ENCODE assay signal across 10 cellular contexts in genomic region chr4:169201144-169202124, GRCh38.
A peak's percentile ranks its signal among the peaks of the same experiment; 100 is the strongest.
DNase-seq lines count a peak whose midpoint lies in the region; ATAC-seq and TF ChIP-seq lines count a peak whose summit lies in the region.
"Had no signal": no experiment of that assay in that cellular context is flagged by ENCODE, and none has a peak within 500 bp of the region (broad histone marks: within the 10 kb centered on the region; RNA-seq: fewer than 3 reads in every experiment).

No MANE protein-coding gene starts in this region.

- CTCF ChIA-PET in PC-9 (lab: Charles Lee) = no interaction called here

- intact Hi-C loops in PC-9 (cut with micrococcal nuclease; ENCODE audit: unreplicated experiment) = no loop called here

- WGBS in gastroesophageal sphincter (ENCODE audit: low coverage in 1 of 2), 2 donors = 25 to 49% methylated on average over 3 to 5 of the region's 5 CpGs

- H3K27me3 ChIP-seq in gastroesophageal sphincter = no peaks in the 10 kb centered on the region
- no peaks in the 10 kb centered on the region for H3K27me3 ChIP-seq in parathyroid adenoma (ENCODE audit: control insufficient read depth, insufficient read depth, low read length)
- H3K27me3 ChIP-seq in PC-9 (ENCODE audit: insufficient read depth, low read depth) = no peaks in the 10 kb centered on the region
- H3K27me3 ChIP-seq: colonic mucosa had no signal

- H3K9me2 ChIP-seq in PC-9 (ENCODE audit: insufficient read depth) = no peaks in the 10 kb centered on the region

- H2AFZ ChIP-seq in parathyroid adenoma (no peak overlapping the region), PC-9 (no peak overlapping the region)

- H3K9ac ChIP-seq in parathyroid adenoma = no peak overlapping the region

- H3F3A ChIP-seq in PC-9 (ENCODE audit: insufficient read depth, low read depth) = no peaks in the 10 kb centered on the region

- POLR2A ChIA-PET in PC-9 (lab: Charles Lee; ENCODE audit: unreplicated experiment) = interaction anchor here (0.6 kb wide), 1 partner anchor 99 kb away, joined by 3 read pairs; no protein-coding TSS in a partner anchor

- TF ChIP-seq EP300 in gastroesophageal sphincter (IDR thresholded peaks at IDR 0.05) = no peak

- no peak for TF ChIP-seq POLR2A in gastroesophageal sphincter (IDR thresholded peaks at IDR 0.05)

- H4K20me1 ChIP-seq in PC-9 (ENCODE audit: insufficient read depth) = no peaks in the 10 kb centered on the region

- peak; percentile 53 for DNase-seq in D341Med (ENCODE audit: low spot score)
- DNase-seq in NCI-H69 (lab: John Stamatoyannopoulos, UW) = peak; percentile 27
- DNase-seq in NOMO-1 treated with dmso at 0.1 percent for 144 hours (lab: John Stamatoyannopoulos, UW; ENCODE audit: unreplicated experiment) = no peak
- DNase-seq in PC-9 = no peak
- DNase-seq: colonic mucosa, NCI-H748 treated with DMSO at 0.1 percent for 48 hours had no signal

- H3K4me1 ChIP-seq in gastroesophageal sphincter (peaks cover 4 to 61% (median 5%) of the 10 kb centered on the region in 3 donors), parathyroid adenoma (no peaks in the 10 kb centered on the region), PC-9 (replicated peaks; ENCODE audit: insufficient read depth) (peaks cover 26% of the 10 kb centered on the region)
- H3K4me1 ChIP-seq: colonic mucosa had no signal

- H3K79me2 ChIP-seq in parathyroid adenoma = no peaks in the 10 kb centered on the region
- H3K79me2 ChIP-seq in PC-9 (ENCODE audit: low read depth) = peaks cover 43% of the 10 kb centered on the region

- H3K36me3 ChIP-seq in gastroesophageal sphincter = no peaks in the 10 kb centered on the region
- H3K36me3 ChIP-seq in parathyroid adenoma (ENCODE audit: control insufficient read depth, insufficient read depth, low read length) = no peaks in the 10 kb centered on the region
- 0 out of 2 replicates have a peak, but pooled peaks cover 3% of the 10 kb centered on the region for H3K36me3 ChIP-seq in PC-9 (ENCODE audit: low read depth)
- H3K36me3 ChIP-seq: colonic mucosa had no signal

- H3K9me3 ChIP-seq in gastroesophageal sphincter (no peaks in the 10 kb centered on the region), parathyroid adenoma (ENCODE audit: control insufficient read depth, low read length) (no peaks in the 10 kb centered on the region), PC-9 (ENCODE audit: insufficient read depth, low read depth) (no peaks in the 10 kb centered on the region)
- H3K9me3 ChIP-seq: colonic mucosa had no signal

- H3K27ac ChIP-seq in gastroesophageal sphincter (peak overlapping the region in 3 of 4 donors; percentile 7 to 25 (median 11)), parathyroid adenoma (peak overlapping the region; percentile 32), PC-9 (no peak overlapping the region; the same call in 1 of the 2 replicates)
- H3K27ac ChIP-seq: colonic mucosa had no signal

- H3K4me3 ChIP-seq in gastroesophageal sphincter = no peak overlapping the region
- H3K4me3 ChIP-seq in parathyroid adenoma (ENCODE audit: low read depth, low read length) = no peak overlapping the region
- no peak overlapping the region for H3K4me3 ChIP-seq in PC-9
- H3K4me3 ChIP-seq: colonic mucosa had no signal

- no peak for TF ChIP-seq CTCF in gastroesophageal sphincter (IDR thresholded peaks at IDR 0.05)
- no peak for TF ChIP-seq CTCF in parathyroid adenoma (IDR thresholded peaks at IDR 0.05)
- no peak for TF ChIP-seq CTCF in PC-9 (conservative IDR thresholded peaks at IDR 0.05)

- ATAC-seq in gastroesophageal sphincter = no peak
- no peak for ATAC-seq in GM18498 (IDR thresholded peaks at IDR 0.05; ENCODE audit: unreplicated experiment)
- ATAC-seq in GM21381 (IDR thresholded peaks at IDR 0.05; ENCODE audit: unreplicated experiment) = no peak

- H3K4me2 ChIP-seq in parathyroid adenoma (ENCODE audit: low read length) (no peak overlapping the region), PC-9 (no peak overlapping the region)

- no TSS peak for BruUV-seq in PC-9 (replicated peaks; lab: Mats Ljungman, UMichigan)

Comparison
In these comparisons a context has a peak if more than half of its experiments do, and no peak if none do; other contexts are left out.
1. DNase-seq: peak in D341Med (single experiment) and NCI-H69 (single experiment); none in NOMO-1 treated with dmso at 0.1 percent for 144 hours (single experiment) and PC-9 (0 of 2).